In the genomic region with DNA sequence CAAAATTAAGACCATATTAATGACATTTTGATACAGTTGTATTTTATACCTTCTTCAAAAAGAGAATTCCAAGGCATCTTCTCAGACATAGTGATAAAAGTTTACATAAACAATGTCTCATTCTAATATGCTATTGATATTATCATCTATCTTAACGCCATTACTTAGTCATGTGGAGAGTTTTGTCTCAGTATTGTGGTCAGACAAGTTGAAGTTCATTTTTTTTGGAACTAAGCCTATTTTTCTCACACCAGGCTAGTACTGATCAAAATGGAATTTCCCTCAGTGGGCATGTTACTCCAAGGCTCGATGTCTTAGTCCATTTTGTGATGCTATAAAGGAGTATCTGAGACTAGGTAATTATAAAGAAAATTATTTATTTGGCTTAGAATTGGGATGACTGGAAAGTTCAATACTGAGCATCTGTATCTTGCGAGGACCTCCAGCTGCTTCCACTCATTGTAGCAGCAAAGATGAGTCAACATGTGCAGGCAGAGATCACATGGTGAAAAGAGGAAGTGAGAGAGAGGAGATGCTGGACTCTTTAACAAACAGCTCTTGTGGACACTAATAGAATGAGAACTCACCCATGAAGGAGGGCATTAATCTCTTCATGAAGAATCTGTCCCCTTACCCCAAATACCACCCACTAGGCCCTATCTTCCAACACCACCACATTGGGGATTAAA, we compare ENCODE assay signal across 10 cellular contexts.
DNase-seq lines count a peak whose midpoint lies in the region; ATAC-seq and TF ChIP-seq lines count a peak whose summit lies in the region.
"Had no signal": no experiment of that assay in that cellular context is flagged by ENCODE, and none has a peak within 500 bp of the region (broad histone marks: within the 10 kb centered on the region; RNA-seq: fewer than 3 reads in every experiment).

No MANE protein-coding gene starts in this region.

- intact Hi-C loops in esophagus squamous epithelium (cut with DNase I), result no loop called here
- intact Hi-C loops in ascending aorta (cut with DNase I), result no loop called here

- H3K4me1 ChIP-seq in BLaER1 (peaks cover 9% of the 10 kb centered on the region), esophagus squamous epithelium (no peaks in the 10 kb centered on the region), ascending aorta (no peaks in the 10 kb centered on the region)

- H3K27ac ChIP-seq in BLaER1 (no peak overlapping the region), esophagus squamous epithelium (no peak overlapping the region), ascending aorta (no peak overlapping the region)

- peak; percentile 71 for ATAC-seq in GM19455 (IDR thresholded peaks at IDR 0.05; ENCODE audit: unreplicated experiment)
- peak; percentile 96 for ATAC-seq in HG03025 (IDR thresholded peaks at IDR 0.05; ENCODE audit: low FRiP score, unreplicated experiment)

- H3K36me3 ChIP-seq in BLaER1 (no peaks in the 10 kb centered on the region), esophagus squamous epithelium (no peaks in the 10 kb centered on the region), ascending aorta (no peaks in the 10 kb centered on the region)

- H3K9ac ChIP-seq in BLaER1, result no peak overlapping the region

- H3K27me3 ChIP-seq in BLaER1, result no peaks in the 10 kb centered on the region
- no peaks in the 10 kb centered on the region for H3K27me3 ChIP-seq in esophagus squamous epithelium
- no peaks in the 10 kb centered on the region for H3K27me3 ChIP-seq in ascending aorta

- no peaks in the 10 kb centered on the region for H3K9me3 ChIP-seq in BLaER1
- peaks cover 0 to 13% (median 0%) of the 10 kb centered on the region in 3 donors for H3K9me3 ChIP-seq in esophagus squamous epithelium
- H3K9me3 ChIP-seq in ascending aorta, result no peaks in the 10 kb centered on the region

- H3K4me3 ChIP-seq in BLaER1 (no peak overlapping the region), esophagus squamous epithelium (no peak overlapping the region), ascending aorta (no peak overlapping the region)

- no peak for TF ChIP-seq POLR2A in esophagus squamous epithelium (IDR thresholded peaks at IDR 0.05)

- peak overlapping the region; percentile 36; the same call in 1 of the 2 replicates for H3K4me2 ChIP-seq in BLaER1

- 51 to 67% methylated on average over 3 of the region's 3 CpGs for WGBS in esophagus squamous epithelium, 2 donors

- no peak for TF ChIP-seq CTCF in esophagus squamous epithelium (IDR thresholded peaks at IDR 0.05)
- no peak for TF ChIP-seq CTCF in ascending aorta (IDR thresholded peaks at IDR 0.05)

- DNase-seq in NOMO-1 treated with DMSO at 0.1 percent for 48 hours (lab: John Stamatoyannopoulos, UW; ENCODE audit: unreplicated experiment) (peak; percentile 60), esophagus squamous epithelium (lab: John Stamatoyannopoulos, UW) (no peak), ascending aorta (ENCODE audit: low spot score in 2 of 2) (no peak), SHP77 treated with DMSO at 0.1 percent for 48 hours (lab: John Stamatoyannopoulos, UW) (no peak)
- DNase-seq in stimulated activated CD4-positive, alpha-beta T cell treated with anti-CD3 and anti-CD28 coated beads, Interleukin-4, amount 100 ng/mL, for 4 hours, result no peak
- DNase-seq: activated naive CD4-positive, alpha-beta T cell; NCI-H2081 treated with DMSO at 0.1 percent for 48 hours had no signal

- H4K20me1 ChIP-seq in BLaER1, result no peaks in the 10 kb centered on the region
